2 cellular contexts compared by ENCODE assay signal in genomic region chr19:6521718-6522646, GRCh38.
A peak's percentile ranks its signal among the peaks of the same experiment; 100 is the strongest.
TF ChIP-seq lines count a peak whose summit lies in the region.

No MANE protein-coding gene starts in this region.

TF ChIP-seq in GM12891, 5 proteins besides CTCF, POLR2A, EP300 and RAD21:
- TF ChIP-seq SPI1 (IDR thresholded peaks at IDR 0.05; ENCODE audit: low read depth, low read length) (peak; percentile 87), PAX5 (IDR thresholded peaks at IDR 0.05; ENCODE audit: insufficient read depth, low read length, severe bottlenecking) (peak; percentile 84), TAF1 (IDR thresholded peaks at IDR 0.05; ENCODE audit: low read depth, low read length) (no peak), POU2F2 (IDR thresholded peaks at IDR 0.05; ENCODE audit: low read depth, low read length) (peak; percentile 91; the same call in 1 of the 2 replicates), POLR2AphosphoS5 (IDR thresholded peaks at IDR 0.05; ENCODE audit: low read depth, low read length) (peak; percentile 66; the same call in 1 of the 2 replicates)

TF ChIP-seq in K562, 482 proteins besides CTCF, POLR2A, EP300 and RAD21 (continues in another document):
- TF ChIP-seq UBTF (IDR thresholded peaks at IDR 0.05; ENCODE audit: borderline replicate concordance in 1 of 2, low read depth in 2 of 2, low read length in 2 of 2): no peak
- TF ChIP-seq ZMIZ1 (IDR thresholded peaks at IDR 0.05; ENCODE audit: low read depth in 2 of 2, low read length in 2 of 2): no peak
- TF ChIP-seq, protein P1, sequence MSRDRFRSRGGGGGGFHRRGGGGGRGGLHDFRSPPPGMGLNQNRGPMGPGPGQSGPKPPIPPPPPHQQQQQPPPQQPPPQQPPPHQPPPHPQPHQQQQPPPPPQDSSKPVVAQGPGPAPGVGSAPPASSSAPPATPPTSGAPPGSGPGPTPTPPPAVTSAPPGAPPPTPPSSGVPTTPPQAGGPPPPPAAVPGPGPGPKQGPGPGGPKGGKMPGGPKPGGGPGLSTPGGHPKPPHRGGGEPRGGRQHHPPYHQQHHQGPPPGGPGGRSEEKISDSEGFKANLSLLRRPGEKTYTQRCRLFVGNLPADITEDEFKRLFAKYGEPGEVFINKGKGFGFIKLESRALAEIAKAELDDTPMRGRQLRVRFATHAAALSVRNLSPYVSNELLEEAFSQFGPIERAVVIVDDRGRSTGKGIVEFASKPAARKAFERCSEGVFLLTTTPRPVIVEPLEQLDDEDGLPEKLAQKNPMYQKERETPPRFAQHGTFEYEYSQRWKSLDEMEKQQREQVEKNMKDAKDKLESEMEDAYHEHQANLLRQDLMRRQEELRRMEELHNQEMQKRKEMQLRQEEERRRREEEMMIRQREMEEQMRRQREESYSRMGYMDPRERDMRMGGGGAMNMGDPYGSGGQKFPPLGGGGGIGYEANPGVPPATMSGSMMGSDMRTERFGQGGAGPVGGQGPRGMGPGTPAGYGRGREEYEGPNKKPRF (IDR thresholded peaks at IDR 0.05; ENCODE audit: low read depth, low read length): no peak
- TF ChIP-seq KAT7 (CRISPR knock-in tag; IDR thresholded peaks at IDR 0.05; ENCODE audit: borderline replicate concordance): no peak
- TF ChIP-seq, protein P2, sequence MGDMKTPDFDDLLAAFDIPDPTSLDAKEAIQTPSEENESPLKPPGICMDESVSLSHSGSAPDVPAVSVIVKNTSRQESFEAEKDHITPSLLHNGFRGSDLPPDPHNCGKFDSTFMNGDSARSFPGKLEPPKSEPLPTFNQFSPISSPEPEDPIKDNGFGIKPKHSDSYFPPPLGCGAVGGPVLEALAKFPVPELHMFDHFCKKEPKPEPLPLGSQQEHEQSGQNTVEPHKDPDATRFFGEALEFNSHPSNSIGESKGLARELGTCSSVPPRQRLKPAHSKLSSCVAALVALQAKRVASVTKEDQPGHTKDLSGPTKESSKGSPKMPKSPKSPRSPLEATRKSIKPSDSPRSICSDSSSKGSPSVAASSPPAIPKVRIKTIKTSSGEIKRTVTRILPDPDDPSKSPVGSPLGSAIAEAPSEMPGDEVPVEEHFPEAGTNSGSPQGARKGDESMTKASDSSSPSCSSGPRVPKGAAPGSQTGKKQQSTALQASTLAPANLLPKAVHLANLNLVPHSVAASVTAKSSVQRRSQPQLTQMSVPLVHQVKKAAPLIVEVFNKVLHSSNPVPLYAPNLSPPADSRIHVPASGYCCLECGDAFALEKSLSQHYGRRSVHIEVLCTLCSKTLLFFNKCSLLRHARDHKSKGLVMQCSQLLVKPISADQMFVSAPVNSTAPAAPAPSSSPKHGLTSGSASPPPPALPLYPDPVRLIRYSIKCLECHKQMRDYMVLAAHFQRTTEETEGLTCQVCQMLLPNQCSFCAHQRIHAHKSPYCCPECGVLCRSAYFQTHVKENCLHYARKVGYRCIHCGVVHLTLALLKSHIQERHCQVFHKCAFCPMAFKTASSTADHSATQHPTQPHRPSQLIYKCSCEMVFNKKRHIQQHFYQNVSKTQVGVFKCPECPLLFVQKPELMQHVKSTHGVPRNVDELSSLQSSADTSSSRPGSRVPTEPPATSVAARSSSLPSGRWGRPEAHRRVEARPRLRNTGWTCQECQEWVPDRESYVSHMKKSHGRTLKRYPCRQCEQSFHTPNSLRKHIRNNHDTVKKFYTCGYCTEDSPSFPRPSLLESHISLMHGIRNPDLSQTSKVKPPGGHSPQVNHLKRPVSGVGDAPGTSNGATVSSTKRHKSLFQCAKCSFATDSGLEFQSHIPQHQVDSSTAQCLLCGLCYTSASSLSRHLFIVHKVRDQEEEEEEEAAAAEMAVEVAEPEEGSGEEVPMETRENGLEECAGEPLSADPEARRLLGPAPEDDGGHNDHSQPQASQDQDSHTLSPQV (IDR thresholded peaks at IDR 0.05): peak; percentile 38; the same call in 1 of the 2 replicates
- TF ChIP-seq ZNF263 (CRISPR knock-in tag; IDR thresholded peaks at IDR 0.05; ENCODE audit: borderline replicate concordance): peak; percentile 95
- TF ChIP-seq, protein P3, sequence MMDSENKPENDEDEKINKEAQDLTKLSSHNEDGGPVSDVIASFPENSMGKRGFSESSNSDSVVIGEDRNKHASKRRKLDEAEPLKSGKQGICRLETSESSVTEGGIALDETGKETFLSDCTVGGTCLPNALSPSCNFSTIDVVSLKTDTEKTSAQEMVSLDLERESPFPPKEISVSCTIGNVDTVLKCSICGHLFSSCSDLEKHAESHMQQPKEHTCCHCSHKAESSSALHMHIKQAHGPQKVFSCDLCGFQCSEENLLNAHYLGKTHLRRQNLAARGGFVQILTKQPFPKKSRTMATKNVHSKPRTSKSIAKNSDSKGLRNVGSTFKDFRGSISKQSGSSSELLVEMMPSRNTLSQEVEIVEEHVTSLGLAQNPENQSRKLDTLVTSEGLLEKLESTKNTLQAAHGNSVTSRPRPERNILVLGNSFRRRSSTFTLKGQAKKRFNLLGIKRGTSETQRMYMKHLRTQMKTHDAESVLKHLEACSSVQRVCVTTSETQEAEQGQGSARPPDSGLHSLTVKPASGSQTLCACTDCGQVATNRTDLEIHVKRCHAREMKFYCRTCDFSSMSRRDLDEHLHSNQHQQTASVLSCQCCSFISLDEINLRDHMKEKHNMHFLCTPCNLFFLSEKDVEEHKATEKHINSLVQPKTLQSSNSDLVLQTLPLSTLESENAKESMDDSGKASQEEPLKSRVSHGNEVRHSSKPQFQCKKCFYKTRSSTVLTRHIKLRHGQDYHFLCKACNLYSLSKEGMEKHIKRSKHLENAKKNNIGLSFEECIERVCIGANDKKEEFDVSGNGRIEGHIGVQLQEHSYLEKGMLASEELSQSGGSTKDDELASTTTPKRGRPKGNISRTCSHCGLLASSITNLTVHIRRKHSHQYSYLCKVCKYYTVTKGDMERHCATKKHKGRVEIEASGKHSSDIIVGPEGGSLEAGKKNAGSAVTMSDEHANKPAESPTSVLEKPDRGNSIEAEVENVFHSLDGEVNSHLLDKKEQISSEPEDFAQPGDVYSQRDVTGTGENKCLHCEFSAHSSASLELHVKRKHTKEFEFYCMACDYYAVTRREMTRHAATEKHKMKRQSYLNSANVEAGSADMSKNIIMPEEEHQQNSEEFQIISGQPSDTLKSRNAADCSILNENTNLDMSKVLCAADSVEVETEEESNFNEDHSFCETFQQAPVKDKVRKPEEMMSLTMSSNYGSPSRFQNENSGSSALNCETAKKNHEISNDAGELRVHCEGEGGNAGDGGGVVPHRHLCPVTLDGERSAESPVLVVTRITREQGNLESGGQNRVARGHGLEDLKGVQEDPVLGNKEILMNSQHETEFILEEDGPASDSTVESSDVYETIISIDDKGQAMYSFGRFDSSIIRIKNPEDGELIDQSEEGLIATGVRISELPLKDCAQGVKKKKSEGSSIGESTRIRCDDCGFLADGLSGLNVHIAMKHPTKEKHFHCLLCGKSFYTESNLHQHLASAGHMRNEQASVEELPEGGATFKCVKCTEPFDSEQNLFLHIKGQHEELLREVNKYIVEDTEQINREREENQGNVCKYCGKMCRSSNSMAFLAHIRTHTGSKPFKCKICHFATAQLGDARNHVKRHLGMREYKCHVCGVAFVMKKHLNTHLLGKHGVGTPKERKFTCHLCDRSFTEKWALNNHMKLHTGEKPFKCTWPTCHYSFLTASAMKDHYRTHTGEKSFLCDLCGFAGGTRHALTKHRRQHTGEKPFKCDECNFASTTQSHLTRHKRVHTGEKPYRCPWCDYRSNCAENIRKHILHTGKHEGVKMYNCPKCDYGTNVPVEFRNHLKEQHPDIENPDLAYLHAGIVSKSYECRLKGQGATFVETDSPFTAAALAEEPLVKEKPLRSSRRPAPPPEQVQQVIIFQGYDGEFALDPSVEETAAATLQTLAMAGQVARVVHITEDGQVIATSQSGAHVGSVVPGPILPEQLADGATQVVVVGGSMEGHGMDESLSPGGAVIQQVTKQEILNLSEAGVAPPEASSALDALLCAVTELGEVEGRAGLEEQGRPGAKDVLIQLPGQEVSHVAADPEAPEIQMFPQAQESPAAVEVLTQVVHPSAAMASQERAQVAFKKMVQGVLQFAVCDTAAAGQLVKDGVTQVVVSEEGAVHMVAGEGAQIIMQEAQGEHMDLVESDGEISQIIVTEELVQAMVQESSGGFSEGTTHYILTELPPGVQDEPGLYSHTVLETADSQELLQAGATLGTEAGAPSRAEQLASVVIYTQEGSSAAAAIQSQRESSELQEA (IDR thresholded peaks at IDR 0.05; ENCODE audit: low read depth): peak; percentile 85
- TF ChIP-seq, protein P4, sequence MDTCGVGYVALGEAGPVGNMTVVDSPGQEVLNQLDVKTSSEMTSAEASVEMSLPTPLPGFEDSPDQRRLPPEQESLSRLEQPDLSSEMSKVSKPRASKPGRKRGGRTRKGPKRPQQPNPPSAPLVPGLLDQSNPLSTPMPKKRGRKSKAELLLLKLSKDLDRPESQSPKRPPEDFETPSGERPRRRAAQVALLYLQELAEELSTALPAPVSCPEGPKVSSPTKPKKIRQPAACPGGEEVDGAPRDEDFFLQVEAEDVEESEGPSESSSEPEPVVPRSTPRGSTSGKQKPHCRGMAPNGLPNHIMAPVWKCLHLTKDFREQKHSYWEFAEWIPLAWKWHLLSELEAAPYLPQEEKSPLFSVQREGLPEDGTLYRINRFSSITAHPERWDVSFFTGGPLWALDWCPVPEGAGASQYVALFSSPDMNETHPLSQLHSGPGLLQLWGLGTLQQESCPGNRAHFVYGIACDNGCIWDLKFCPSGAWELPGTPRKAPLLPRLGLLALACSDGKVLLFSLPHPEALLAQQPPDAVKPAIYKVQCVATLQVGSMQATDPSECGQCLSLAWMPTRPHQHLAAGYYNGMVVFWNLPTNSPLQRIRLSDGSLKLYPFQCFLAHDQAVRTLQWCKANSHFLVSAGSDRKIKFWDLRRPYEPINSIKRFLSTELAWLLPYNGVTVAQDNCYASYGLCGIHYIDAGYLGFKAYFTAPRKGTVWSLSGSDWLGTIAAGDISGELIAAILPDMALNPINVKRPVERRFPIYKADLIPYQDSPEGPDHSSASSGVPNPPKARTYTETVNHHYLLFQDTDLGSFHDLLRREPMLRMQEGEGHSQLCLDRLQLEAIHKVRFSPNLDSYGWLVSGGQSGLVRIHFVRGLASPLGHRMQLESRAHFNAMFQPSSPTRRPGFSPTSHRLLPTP (IDR thresholded peaks at IDR 0.05; ENCODE audit: borderline replicate concordance, extremely low read depth, insufficient read length): peak; percentile 63
- peak; percentile 35 for TF ChIP-seq DACH1 (IDR thresholded peaks at IDR 0.05; ENCODE audit: partially characterized antibody)
- 0 out of 4 replicates have a peak, but pooled peaks of 1 of the 2 experiments have one; percentile 26 for TF ChIP-seq NRF1 (conservative IDR thresholded peaks at IDR 0.05 in 1 of 2, IDR thresholded peaks at IDR 0.05 in 1 of 2)
- TF ChIP-seq KDM1A (IDR thresholded peaks at IDR 0.05): peak; percentile 57 to 82
- TF ChIP-seq, protein P5, sequence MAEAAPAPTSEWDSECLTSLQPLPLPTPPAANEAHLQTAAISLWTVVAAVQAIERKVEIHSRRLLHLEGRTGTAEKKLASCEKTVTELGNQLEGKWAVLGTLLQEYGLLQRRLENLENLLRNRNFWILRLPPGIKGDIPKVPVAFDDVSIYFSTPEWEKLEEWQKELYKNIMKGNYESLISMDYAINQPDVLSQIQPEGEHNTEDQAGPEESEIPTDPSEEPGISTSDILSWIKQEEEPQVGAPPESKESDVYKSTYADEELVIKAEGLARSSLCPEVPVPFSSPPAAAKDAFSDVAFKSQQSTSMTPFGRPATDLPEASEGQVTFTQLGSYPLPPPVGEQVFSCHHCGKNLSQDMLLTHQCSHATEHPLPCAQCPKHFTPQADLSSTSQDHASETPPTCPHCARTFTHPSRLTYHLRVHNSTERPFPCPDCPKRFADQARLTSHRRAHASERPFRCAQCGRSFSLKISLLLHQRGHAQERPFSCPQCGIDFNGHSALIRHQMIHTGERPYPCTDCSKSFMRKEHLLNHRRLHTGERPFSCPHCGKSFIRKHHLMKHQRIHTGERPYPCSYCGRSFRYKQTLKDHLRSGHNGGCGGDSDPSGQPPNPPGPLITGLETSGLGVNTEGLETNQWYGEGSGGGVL (CRISPR knock-in tag; IDR thresholded peaks at IDR 0.05): no peak
- TF ChIP-seq, protein P6, sequence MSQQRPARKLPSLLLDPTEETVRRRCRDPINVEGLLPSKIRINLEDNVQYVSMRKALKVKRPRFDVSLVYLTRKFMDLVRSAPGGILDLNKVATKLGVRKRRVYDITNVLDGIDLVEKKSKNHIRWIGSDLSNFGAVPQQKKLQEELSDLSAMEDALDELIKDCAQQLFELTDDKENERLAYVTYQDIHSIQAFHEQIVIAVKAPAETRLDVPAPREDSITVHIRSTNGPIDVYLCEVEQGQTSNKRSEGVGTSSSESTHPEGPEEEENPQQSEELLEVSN (IDR thresholded peaks at IDR 0.05; ENCODE audit: borderline replicate concordance in 1 of 2, extremely low read depth in 1 of 2, insufficient read depth in 1 of 2, insufficient read length in 1 of 2, low read depth in 1 of 2, low read length in 1 of 2, poor library complexity in 1 of 2, severe bottlenecking in 1 of 2): peak; percentile 73 to 74
- TF ChIP-seq CREB1 (IDR thresholded peaks at IDR 0.05): peak; percentile 66; the same call in 1 of the 2 replicates
- TF ChIP-seq CREB1 (CRISPR knock-in tag; IDR thresholded peaks at IDR 0.05): peak; percentile 60; the same call in 1 of the 2 replicates
- peak in 1 of 2 experiments; percentile 69; a peak in 2 of 4 replicates for TF ChIP-seq RCOR1 (IDR thresholded peaks at IDR 0.05; ENCODE audit: borderline replicate concordance in 1 of 2, low read depth in 2 of 2, low read length in 2 of 2)
- peak; percentile 72 for TF ChIP-seq CBX1 (IDR thresholded peaks at IDR 0.05; ENCODE audit: low read depth)
